Comparison of ENCODE assay signal across 13 cellular contexts in genomic region chr5:23332650-23333251, GRCh38.
DNase-seq lines count a peak whose midpoint lies in the region; ATAC-seq, FAIRE-seq and TF ChIP-seq lines count a peak whose summit lies in the region.
"Had no signal": no experiment of that assay in that cellular context is flagged by ENCODE, and none has a peak within 500 bp of the region (broad histone marks: within the 10 kb centered on the region; RNA-seq: fewer than 3 reads in every experiment).

No MANE protein-coding gene starts in this region.

- POLR2A ChIA-PET in A549 (lab: Yijun Ruan, JAX): no interaction called here

- no peaks in the 10 kb centered on the region for H3K9me2 ChIP-seq in OCI-LY1 (ENCODE audit: low read depth, low read length)

- TF ChIP-seq POLR2A in A549 (IDR thresholded peaks at IDR 0.05; ENCODE audit: low read length): no peak

- H3K27me3 ChIP-seq in H7 (ENCODE audit: control insufficient read depth, insufficient read depth, low read length) (no peaks in the 10 kb centered on the region), OCI-LY1 (ENCODE audit: insufficient read depth, low read length) (no peaks in the 10 kb centered on the region)

- H3K4me1 ChIP-seq in A549 (no peaks in the 10 kb centered on the region), OCI-LY1 (ENCODE audit: insufficient read depth, low read length, severe bottlenecking) (no peaks in the 10 kb centered on the region)

- H3K9me3 ChIP-seq in A549: no peaks in the 10 kb centered on the region
- H3K9me3 ChIP-seq in OCI-LY1 (ENCODE audit: low read length): no peaks in the 10 kb centered on the region

- peak in 1 of 2 experiments; percentile 30; a peak in 1 of 5 replicates for TF ChIP-seq RAD21 in A549 (conservative IDR thresholded peaks at IDR 0.05 in 1 of 2, IDR thresholded peaks at IDR 0.05 in 1 of 2)

- in situ Hi-C loops in KBM-7 (cut with MboI; ENCODE audit: low pct_unique_long_range_greater_than_20kb, low sequenced_read_pairs): no loop called here

- ATAC-seq in A549: peak in 1 of 2 experiments; percentile 56; a peak in 1 of 6 replicates
- no peak for ATAC-seq in sciatic nerve
- ATAC-seq: esophagus mucosa; stimulated activated naive CD8-positive, alpha-beta T cell treated with anti-CD3 and anti-CD28 coated beads, Interleukin-15, Interleukin-2, amounts not matched to agents 100 U/mL and 50 U/mL, for 24 hours had no signal

- no peak overlapping the region for H3K4me2 ChIP-seq in A549
- H3K4me2 ChIP-seq in OCI-LY1 (ENCODE audit: low read length): no peak overlapping the region

- CTCF ChIA-PET in A549 (lab: Yijun Ruan, JAX): interaction anchor here (1.3 kb wide), 1 partner anchor 64 kb away, joined by 3 read pairs; no protein-coding TSS in a partner anchor

- no peak overlapping the region for H3K27ac ChIP-seq in A549
- H3K27ac ChIP-seq in OCI-LY1 (ENCODE audit: low read depth, low read length, poor library complexity, severe bottlenecking): no peak overlapping the region
- H3K27ac ChIP-seq: skin epidermis had no signal

- no peak overlapping the region for H2AFZ ChIP-seq in OCI-LY1 (ENCODE audit: low read length)

- peak; percentile 5 to 31 for DNase-seq in A549 (ENCODE audit: low read depth in 1 of 2, low spot score in 1 of 2)
- peak; percentile 11 for DNase-seq in H7
- peak; percentile 27 for DNase-seq in choroid plexus epithelial cell (ENCODE audit: low read depth)
- DNase-seq in NCI-H146 treated with DMSO at 0.1 percent for 48 hours (lab: John Stamatoyannopoulos, UW; ENCODE audit: unreplicated experiment): no peak
- no peak for DNase-seq in KBM-7
- no peak for DNase-seq in NCI-H510A (lab: John Stamatoyannopoulos, UW)
- no peak for DNase-seq in sciatic nerve (ENCODE audit: low spot score)
- DNase-seq: activated B cell treated with CpG ODN at 0.5 μM for 24 hours; stimulated activated naive CD8-positive, alpha-beta T cell treated with anti-CD3 and anti-CD28 coated beads, Interleukin-15, Interleukin-2, amounts not matched to agents 100 U/mL and 50 U/mL, for 24 hours had no signal

- H3K79me2 ChIP-seq in OCI-LY1 (ENCODE audit: insufficient read depth, low read length): no peaks in the 10 kb centered on the region

- H3K36me3 ChIP-seq in H7 (replicated peaks; ENCODE audit: control insufficient read depth, insufficient read depth, low read length): no peaks in the 10 kb centered on the region
- H3K36me3 ChIP-seq in OCI-LY1 (ENCODE audit: insufficient read depth, low read length): no peaks in the 10 kb centered on the region

- no peak for FAIRE-seq in A549 (lab: Jason Lieb, UNC)

- no peak for TF ChIP-seq EP300 in A549 (IDR thresholded peaks at IDR 0.05)

- no peaks in the 10 kb centered on the region for H4K20me1 ChIP-seq in OCI-LY1 (ENCODE audit: insufficient read depth, low read length)

- no peaks in the 10 kb centered on the region for H3F3A ChIP-seq in OCI-LY1 (ENCODE audit: insufficient read depth, low read length)

- H3K9ac ChIP-seq in OCI-LY1 (ENCODE audit: low read length): no peak overlapping the region

- intact Hi-C loops in sciatic nerve (cut with DNase I): no loop called here

- H3K4me3 ChIP-seq in A549: no peak overlapping the region
- H3K4me3 ChIP-seq in H7 (ENCODE audit: insufficient read depth, low read depth, low read length): no peak overlapping the region
- H3K4me3 ChIP-seq in OCI-LY1 (ENCODE audit: low read depth, low read length, poor library complexity, severe bottlenecking): no peak overlapping the region
- no peak overlapping the region for H3K4me3 ChIP-seq in choroid plexus epithelial cell (ENCODE audit: low read depth, low read length)
- H3K4me3 ChIP-seq: lung, skin epidermis had no signal

- 0% methylated on average over 1 of the region's 1 CpG for WGBS in A549 (ENCODE audit: missing lambda C conversion rate)

- TF ChIP-seq CTCF in A549 (IDR thresholded peaks at IDR 0.05): peak; percentile 28
- peak; percentile 46; the same call in 1 of the 2 replicates for TF ChIP-seq CTCF in OCI-LY1 (IDR thresholded peaks at IDR 0.05; ENCODE audit: low read length)
- peak; percentile 46 for TF ChIP-seq CTCF in choroid plexus epithelial cell (conservative IDR thresholded peaks at IDR 0.05; ENCODE audit: low read depth, low read length)

TF ChIP-seq in A549, 52 proteins besides CTCF, POLR2A, EP300 and RAD21:
- TF ChIP-seq HEYL (CRISPR knock-in tag; IDR thresholded peaks at IDR 0.05): no peak
- TF ChIP-seq FOSB (CRISPR knock-in tag; IDR thresholded peaks at IDR 0.05): no peak
- TF ChIP-seq SMC3 (IDR thresholded peaks at IDR 0.05): peak; percentile 16; the same call in 1 of the 3 replicates

Comparison
In these comparisons a context has a peak if more than half of its experiments do, and no peak if none do; other contexts are left out.
1. DNase-seq: peak in A549 (2 of 2), H7 (single experiment) and choroid plexus epithelial cell (single experiment); none in NCI-H146 treated with DMSO at 0.1 percent for 48 hours (single experiment), KBM-7 (single experiment), NCI-H510A (single experiment) and sciatic nerve (single experiment).
2. Peak in every context shown above with its lines, with median percentiles within 50 percentile points of each other: CTCF ChIP-seq.